In the genomic region with DNA sequence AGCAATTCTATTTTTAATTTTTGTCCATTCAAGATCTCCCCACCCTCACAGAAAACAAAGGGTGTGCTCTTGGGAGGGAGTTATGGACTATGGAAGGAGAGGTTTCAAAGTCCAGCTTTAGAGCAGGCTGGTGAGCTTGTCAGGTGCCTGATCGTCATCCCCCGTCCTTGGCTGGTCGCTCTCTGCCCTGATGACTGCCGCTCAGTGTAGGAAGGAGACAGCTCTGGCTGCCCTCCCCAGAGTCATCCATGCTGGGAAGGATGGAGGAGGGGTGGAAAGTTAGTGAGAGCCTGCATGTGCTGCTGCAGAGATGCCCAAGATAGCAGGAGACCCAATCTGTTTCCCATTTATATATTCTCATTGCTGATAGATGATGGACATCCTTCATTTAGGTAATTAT, we compare ENCODE assay signal across 20 cellular contexts.
A peak's percentile ranks its signal among the peaks of the same experiment; 100 is the strongest.
DNase-seq lines count a peak whose midpoint lies in the region; ATAC-seq and TF ChIP-seq lines count a peak whose summit lies in the region.
"Had no signal": no experiment of that assay in that cellular context is flagged by ENCODE, and none has a peak within 500 bp of the region (broad histone marks: within the 10 kb centered on the region; RNA-seq: fewer than 3 reads in every experiment).

No MANE protein-coding gene starts in this region.

- H3K27me3 ChIP-seq in dorsolateral prefrontal cortex: no peaks in the 10 kb centered on the region
- H3K27me3 ChIP-seq: spleen had no signal

- TF ChIP-seq CTCF in dorsolateral prefrontal cortex (IDR thresholded peaks at IDR 0.05 in 54 of 56, conservative IDR thresholded peaks at IDR 0.05 in 2 of 56; ENCODE audit: low read depth in 1 of 56, partially characterized antibody in 56 of 56): no peak

- H3K27ac ChIP-seq in dorsolateral prefrontal cortex: peak overlapping the region; percentile 31 to 98 (median 91)
- H3K27ac ChIP-seq: spleen had no signal

- intact Hi-C loops in dorsolateral prefrontal cortex (cut with DNase I): loop anchor here in 1 of 2 donors (5.0 kb wide), 1 partner anchor 109 kb away; the partner anchor contains the start of gene ERBIN

- ATAC-seq in GM18870 (IDR thresholded peaks at IDR 0.05; ENCODE audit: unreplicated experiment) (no peak), GM21423 (IDR thresholded peaks at IDR 0.05; ENCODE audit: unreplicated experiment) (no peak), GM21447 (IDR thresholded peaks at IDR 0.05; ENCODE audit: unreplicated experiment) (no peak)
- ATAC-seq: esophagus mucosa, natural killer cell, T-cell had no signal

- in situ Hi-C loops in G401 (cut with HindIII; ENCODE audit: low sequenced_read_pairs): no loop called here

- DNase-seq in HuH-7.5 (ENCODE audit: low spot score): peak; percentile 11
- DNase-seq in dorsolateral prefrontal cortex: peak; percentile 7 to 86 (median 77)
- peak; percentile 92 for DNase-seq in medulla oblongata (ENCODE audit: extremely low spot score)
- peak; percentile 45 for DNase-seq in renal cortical epithelial cell (ENCODE audit: low read depth)
- no peak for DNase-seq in G401 (ENCODE audit: low spot score)
- DNase-seq: activated CD4-positive, alpha-beta T cell treated with anti-CD3 and anti-CD28 coated beads, Interleukin-2, amount 10 ng/mL, durations not matched to agents 24 days and 14 days; activated gamma-delta T cell; CD8-positive, alpha-beta memory T cell; DMS79 treated with DMSO at 0.1 percent for 48 hours; effector CD4-positive, alpha-beta T cell; natural killer cell; NCI-H69; spleen; stimulated activated CD4-positive, alpha-beta T cell treated with anti-CD3 and anti-CD28 coated beads, Interleukin-4, amount 100 ng/mL, for 4 hours; T-cell had no signal

- H3K4me3 ChIP-seq in dorsolateral prefrontal cortex: peak overlapping the region in 42 of 59 donors; percentile 0 to 53 (median 27)
- H3K4me3 ChIP-seq: lung, spleen had no signal
